1 cellular context compared by ENCODE assay signal in genomic region chr6:2858678-2859324, GRCh38.
A peak's percentile ranks its signal among the peaks of the same experiment; 100 is the strongest.
TF ChIP-seq lines count a peak whose summit lies in the region.

No MANE protein-coding gene starts in this region.

TF ChIP-seq in K562, 482 proteins besides CTCF, POLR2A, EP300 and RAD21 (continued from another document and continues in another):
- TF ChIP-seq, protein P1, sequence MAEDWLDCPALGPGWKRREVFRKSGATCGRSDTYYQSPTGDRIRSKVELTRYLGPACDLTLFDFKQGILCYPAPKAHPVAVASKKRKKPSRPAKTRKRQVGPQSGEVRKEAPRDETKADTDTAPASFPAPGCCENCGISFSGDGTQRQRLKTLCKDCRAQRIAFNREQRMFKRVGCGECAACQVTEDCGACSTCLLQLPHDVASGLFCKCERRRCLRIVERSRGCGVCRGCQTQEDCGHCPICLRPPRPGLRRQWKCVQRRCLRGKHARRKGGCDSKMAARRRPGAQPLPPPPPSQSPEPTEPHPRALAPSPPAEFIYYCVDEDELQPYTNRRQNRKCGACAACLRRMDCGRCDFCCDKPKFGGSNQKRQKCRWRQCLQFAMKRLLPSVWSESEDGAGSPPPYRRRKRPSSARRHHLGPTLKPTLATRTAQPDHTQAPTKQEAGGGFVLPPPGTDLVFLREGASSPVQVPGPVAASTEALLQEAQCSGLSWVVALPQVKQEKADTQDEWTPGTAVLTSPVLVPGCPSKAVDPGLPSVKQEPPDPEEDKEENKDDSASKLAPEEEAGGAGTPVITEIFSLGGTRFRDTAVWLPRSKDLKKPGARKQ (CRISPR knock-in tag; IDR thresholded peaks at IDR 0.05), result no peak
- TF ChIP-seq, protein P2, sequence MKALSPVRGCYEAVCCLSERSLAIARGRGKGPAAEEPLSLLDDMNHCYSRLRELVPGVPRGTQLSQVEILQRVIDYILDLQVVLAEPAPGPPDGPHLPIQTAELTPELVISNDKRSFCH (CRISPR knock-in tag; IDR thresholded peaks at IDR 0.05), result no peak
- TF ChIP-seq, protein P2 (tag; IDR thresholded peaks at IDR 0.05), result peak; percentile 77; the same call in 1 of the 2 replicates
- TF ChIP-seq IRF9 (tag; IDR thresholded peaks at IDR 0.05) (no peak; the same call in 1 of the 2 replicates), ARID4B (CRISPR knock-in tag; IDR thresholded peaks at IDR 0.05) (no peak), CXXC5 (CRISPR knock-in tag; IDR thresholded peaks at IDR 0.05) (no peak), JUND (IDR thresholded peaks at IDR 0.05; ENCODE audit: borderline replicate concordance, low read depth, low read length) (0 out of 2 replicates have a peak, but pooled peaks have one; percentile 20), JUND (tag; IDR thresholded peaks at IDR 0.05; ENCODE audit: borderline replicate concordance, low read depth, low read length) (no peak; the same call in 2 of the 3 replicates), NFE2 (IDR thresholded peaks at IDR 0.05; ENCODE audit: low read depth) (no peak), ETV5 (CRISPR knock-in tag; IDR thresholded peaks at IDR 0.05; ENCODE audit: low read depth) (no peak), HMG20A (CRISPR knock-in tag; conservative IDR thresholded peaks at IDR 0.05) (no peak), PTRF (tag; IDR thresholded peaks at IDR 0.05) (no peak), CTBP1 (IDR thresholded peaks at IDR 0.05; ENCODE audit: borderline replicate concordance) (no peak; the same call in 1 of the 2 replicates), ERF (CRISPR knock-in tag; IDR thresholded peaks at IDR 0.05) (0 out of 2 replicates have a peak, but pooled peaks have one; percentile 37), NFATC3 (IDR thresholded peaks at IDR 0.05) (no peak), USF2 (CRISPR knock-in tag; IDR thresholded peaks at IDR 0.05) (peak; percentile 36), ZNF436 (CRISPR knock-in tag; IDR thresholded peaks at IDR 0.05) (no peak), GTF2F1 (IDR thresholded peaks at IDR 0.05; ENCODE audit: low read depth, low read length) (no peak), ZNF197 (CRISPR knock-in tag; IDR thresholded peaks at IDR 0.05; ENCODE audit: low read depth) (peak; percentile 32; the same call in 1 of the 2 replicates), FOXJ3 (CRISPR knock-in tag; IDR thresholded peaks at IDR 0.05) (no peak), ZBTB2 (IDR thresholded peaks at IDR 0.05) (no peak), EZH2 (IDR thresholded peaks at IDR 0.05; ENCODE audit: borderline replicate concordance, low read depth, low read length) (no peak), PURB (CRISPR knock-in tag; IDR thresholded peaks at IDR 0.05; ENCODE audit: low read depth) (no peak), ARID2 (IDR thresholded peaks at IDR 0.05) (no peak), FUS (optimal IDR thresholded peaks at IDR 0.05; ENCODE audit: low read depth, low read length) (no peak), RFX7 (CRISPR knock-in tag; IDR thresholded peaks at IDR 0.05) (no peak), SAFB2 (IDR thresholded peaks at IDR 0.05; ENCODE audit: borderline replicate concordance, low read depth, low read length, severe bottlenecking) (no peak), FOS (IDR thresholded peaks at IDR 0.05; ENCODE audit: extremely low read depth, insufficient read length) (no peak), ZNF263 (CRISPR knock-in tag; IDR thresholded peaks at IDR 0.05; ENCODE audit: borderline replicate concordance) (no peak), KAT2B (IDR thresholded peaks at IDR 0.05; ENCODE audit: low read depth, low read length) (no peak), TBL1XR1 (IDR thresholded peaks at IDR 0.05; ENCODE audit: low read length in 2 of 2) (no peak), MAFG (tag; conservative IDR thresholded peaks at IDR 0.05) (no peak), LCOR (CRISPR knock-in tag; IDR thresholded peaks at IDR 0.05) (0 out of 2 replicates have a peak, but pooled peaks have one; percentile 21), ZNF239 (CRISPR knock-in tag; IDR thresholded peaks at IDR 0.05) (no peak), NCOA4 (IDR thresholded peaks at IDR 0.05; ENCODE audit: partially characterized antibody) (no peak), ZNF408 (CRISPR knock-in tag; IDR thresholded peaks at IDR 0.05; ENCODE audit: low read depth) (no peak), SP2 (IDR thresholded peaks at IDR 0.05; ENCODE audit: extremely low read depth, low read depth, low read length, poor library complexity, severe bottlenecking) (no peak), ZNF668 (CRISPR knock-in tag; IDR thresholded peaks at IDR 0.05) (0 out of 2 replicates have a peak, but pooled peaks have one; percentile 4), ZNF79 (CRISPR knock-in tag; IDR thresholded peaks at IDR 0.05; ENCODE audit: low read depth) (no peak), RCOR1 (IDR thresholded peaks at IDR 0.05; ENCODE audit: borderline replicate concordance in 1 of 2, low read depth in 2 of 2, low read length in 2 of 2) (no peak)
- TF ChIP-seq, protein P3, sequence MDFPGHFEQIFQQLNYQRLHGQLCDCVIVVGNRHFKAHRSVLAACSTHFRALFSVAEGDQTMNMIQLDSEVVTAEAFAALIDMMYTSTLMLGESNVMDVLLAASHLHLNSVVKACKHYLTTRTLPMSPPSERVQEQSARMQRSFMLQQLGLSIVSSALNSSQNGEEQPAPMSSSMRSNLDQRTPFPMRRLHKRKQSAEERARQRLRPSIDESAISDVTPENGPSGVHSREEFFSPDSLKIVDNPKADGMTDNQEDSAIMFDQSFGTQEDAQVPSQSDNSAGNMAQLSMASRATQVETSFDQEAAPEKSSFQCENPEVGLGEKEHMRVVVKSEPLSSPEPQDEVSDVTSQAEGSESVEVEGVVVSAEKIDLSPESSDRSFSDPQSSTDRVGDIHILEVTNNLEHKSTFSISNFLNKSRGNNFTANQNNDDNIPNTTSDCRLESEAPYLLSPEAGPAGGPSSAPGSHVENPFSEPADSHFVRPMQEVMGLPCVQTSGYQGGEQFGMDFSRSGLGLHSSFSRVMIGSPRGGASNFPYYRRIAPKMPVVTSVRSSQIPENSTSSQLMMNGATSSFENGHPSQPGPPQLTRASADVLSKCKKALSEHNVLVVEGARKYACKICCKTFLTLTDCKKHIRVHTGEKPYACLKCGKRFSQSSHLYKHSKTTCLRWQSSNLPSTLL (IDR thresholded peaks at IDR 0.05), result no peak
- TF ChIP-seq, protein P4, sequence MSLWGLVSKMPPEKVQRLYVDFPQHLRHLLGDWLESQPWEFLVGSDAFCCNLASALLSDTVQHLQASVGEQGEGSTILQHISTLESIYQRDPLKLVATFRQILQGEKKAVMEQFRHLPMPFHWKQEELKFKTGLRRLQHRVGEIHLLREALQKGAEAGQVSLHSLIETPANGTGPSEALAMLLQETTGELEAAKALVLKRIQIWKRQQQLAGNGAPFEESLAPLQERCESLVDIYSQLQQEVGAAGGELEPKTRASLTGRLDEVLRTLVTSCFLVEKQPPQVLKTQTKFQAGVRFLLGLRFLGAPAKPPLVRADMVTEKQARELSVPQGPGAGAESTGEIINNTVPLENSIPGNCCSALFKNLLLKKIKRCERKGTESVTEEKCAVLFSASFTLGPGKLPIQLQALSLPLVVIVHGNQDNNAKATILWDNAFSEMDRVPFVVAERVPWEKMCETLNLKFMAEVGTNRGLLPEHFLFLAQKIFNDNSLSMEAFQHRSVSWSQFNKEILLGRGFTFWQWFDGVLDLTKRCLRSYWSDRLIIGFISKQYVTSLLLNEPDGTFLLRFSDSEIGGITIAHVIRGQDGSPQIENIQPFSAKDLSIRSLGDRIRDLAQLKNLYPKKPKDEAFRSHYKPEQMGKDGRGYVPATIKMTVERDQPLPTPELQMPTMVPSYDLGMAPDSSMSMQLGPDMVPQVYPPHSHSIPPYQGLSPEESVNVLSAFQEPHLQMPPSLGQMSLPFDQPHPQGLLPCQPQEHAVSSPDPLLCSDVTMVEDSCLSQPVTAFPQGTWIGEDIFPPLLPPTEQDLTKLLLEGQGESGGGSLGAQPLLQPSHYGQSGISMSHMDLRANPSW (CRISPR knock-in tag; IDR thresholded peaks at IDR 0.05), result 0 out of 2 replicates have a peak, but pooled peaks have one; percentile 31
